Comparison of ENCODE assay signal across 13 cellular contexts in the genomic region with DNA sequence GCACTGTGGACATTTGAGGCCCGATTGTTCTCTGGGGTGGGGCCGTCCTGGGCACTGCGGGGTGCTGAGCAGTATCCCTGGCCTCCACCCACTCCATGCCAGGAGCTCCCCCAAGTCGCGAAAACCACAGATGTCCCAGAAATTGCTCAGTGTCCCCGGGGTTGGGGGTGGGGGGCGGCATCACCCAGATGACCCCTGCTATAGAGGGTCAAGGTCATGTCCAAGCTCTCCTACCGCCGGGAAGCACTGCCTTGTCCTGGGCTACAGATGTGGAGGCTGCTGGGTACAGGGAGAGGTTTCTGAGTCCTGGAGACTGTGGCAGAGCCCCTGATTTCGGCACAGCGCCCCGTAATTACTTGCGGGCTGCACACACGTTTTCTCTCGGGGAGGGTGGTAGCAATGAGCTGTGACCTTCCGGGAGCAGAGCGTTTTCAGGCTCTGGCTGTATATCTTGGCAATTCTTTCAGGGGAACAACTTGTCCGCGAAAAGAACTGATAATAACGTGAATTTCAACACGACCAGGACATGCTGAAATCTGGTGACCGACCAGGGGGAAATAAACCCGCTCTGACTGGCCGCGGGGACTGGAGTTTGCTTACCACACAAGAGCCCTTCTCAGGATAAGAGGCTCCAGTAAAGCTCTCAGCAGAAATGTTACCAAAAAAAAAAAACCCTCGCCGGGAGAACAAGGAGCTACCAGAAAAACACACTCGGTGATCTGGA.
DNase-seq lines count a peak whose midpoint lies in the region; ATAC-seq, FAIRE-seq and TF ChIP-seq lines count a peak whose summit lies in the region.
"Had no signal": no experiment of that assay in that cellular context is flagged by ENCODE, and none has a peak within 500 bp of the region (broad histone marks: within the 10 kb centered on the region; RNA-seq: fewer than 3 reads in every experiment).

No MANE protein-coding gene starts in this region.

- no peak for TF ChIP-seq RAD21 in HepG2 (CRISPR knock-in tag; IDR thresholded peaks at IDR 0.05)

- H3K36me3 ChIP-seq in HepG2 (replicated peaks in 1 of 2; ENCODE audit: control insufficient read depth in 1 of 2, insufficient read depth in 2 of 2, low read length in 2 of 2) (no peaks in the 10 kb centered on the region), thymus (ENCODE audit: control insufficient read depth, insufficient read depth) (no peaks in the 10 kb centered on the region)
- H3K36me3 ChIP-seq: gastrocnemius medialis had no signal

- H3K4me1 ChIP-seq in HepG2 (ENCODE audit: insufficient read depth, low read length) (peaks cover 75% of the 10 kb centered on the region), thymus (ENCODE audit: control insufficient read depth, insufficient read depth, low read length) (no peaks in the 10 kb centered on the region)
- H3K4me1 ChIP-seq: gastrocnemius medialis had no signal

- ATAC-seq in HepG2: no peak
- no peak for ATAC-seq in HG02840 (IDR thresholded peaks at IDR 0.05; ENCODE audit: low FRiP score, unreplicated experiment)
- ATAC-seq: activated CD4-positive, CD25-positive, alpha-beta regulatory T cell treated with anti-CD3 and anti-CD28 coated beads, Interleukin-2, amount 50 U/mL, for 24 hours; gastrocnemius medialis had no signal

- H3K4me2 ChIP-seq in HepG2 (ENCODE audit: low read depth, low read length): peak overlapping the region; percentile 62

- in situ Hi-C loops in HepG2 (cut with HindIII; ENCODE audit: extremely low pct_ligation_motif_present, low pct_unique_long_range_greater_than_20kb): no loop called here

- H3K9me3 ChIP-seq in HepG2 (ENCODE audit: low read length) (peaks cover 11% of the 10 kb centered on the region), thymus (ENCODE audit: control insufficient read depth) (no peaks in the 10 kb centered on the region)

- no peak for TF ChIP-seq EP300 in HepG2 (IDR thresholded peaks at IDR 0.05; ENCODE audit: low read depth in 2 of 2, low read length in 2 of 2)
- TF ChIP-seq EP300 in HepG2 (CRISPR knock-in tag; IDR thresholded peaks at IDR 0.05; ENCODE audit: borderline replicate concordance): no peak

- TF ChIP-seq CTCF in HepG2 (CRISPR knock-in tag; IDR thresholded peaks at IDR 0.05): no peak

- intact Hi-C loops in HepG2 (cut with micrococcal nuclease; ENCODE audit: unreplicated experiment): no loop called here

- H3K9ac ChIP-seq in HepG2 (ENCODE audit: insufficient read depth, low read depth, low read length): peak overlapping the region; percentile 21; the same call in 1 of the 2 replicates

- 0 out of 2 replicates have a peak, but pooled peaks cover 2% of the 10 kb centered on the region for H4K20me1 ChIP-seq in HepG2 (ENCODE audit: insufficient read depth, low read length)

- CTCF ChIA-PET in HepG2 (lab: Yijun Ruan, JAX; ENCODE audit: low intra/inter-chr PET ratio, low total read pairs): no interaction called here

- BruUV-seq in HepG2 (replicated peaks; lab: Mats Ljungman, UMichigan): no TSS peak

- TF ChIP-seq POLR2A in HepG2 (IDR thresholded peaks at IDR 0.05; ENCODE audit: insufficient read depth in 1 of 2, low read depth in 2 of 2, low read length in 2 of 2): no peak

- no peak overlapping the region for H2AFZ ChIP-seq in HepG2 (ENCODE audit: low read length)

- no peaks in the 10 kb centered on the region; a peak in 1 of 5 replicates for H3K27me3 ChIP-seq in HepG2 (ENCODE audit: control insufficient read depth in 1 of 2, insufficient read depth in 2 of 2, low read length in 2 of 2)
- H3K27me3 ChIP-seq in thymus (ENCODE audit: control insufficient read depth, insufficient read depth): no peaks in the 10 kb centered on the region

- 29% methylated on average over 16 of the region's 28 CpGs for WGBS in HepG2 (ENCODE audit: low lambda C conversion rate)
- WGBS in thymus: 92% methylated on average over 28 of the region's 28 CpGs

- POLR2A ChIA-PET in HepG2 (lab: Yijun Ruan, JAX): interaction anchor here (0.8 to 3.0 kb wide), 4 partner anchors 10 to 158 kb away, joined by 3 to 25 read pairs (median 4); partner anchors contain the start of gene GADD45B

- no peak for FAIRE-seq in HepG2 (lab: Jason Lieb, UNC)
- FAIRE-seq: A204.1 had no signal

- DNase-seq in NCI-H1417 (lab: John Stamatoyannopoulos, UW) (peak in 2 of 3 experiments; percentile 19 to 22), NCI-H1417 treated with DMSO at 0.1 percent for 48 hours (lab: John Stamatoyannopoulos, UW) (no peak), HepG2 (ENCODE audit: low spot score) (no peak), mesenteric fat pad (ENCODE audit: low spot score) (no peak), NCI-H1105 (lab: John Stamatoyannopoulos, UW) (no peak)
- DNase-seq: DMS153, gastrocnemius medialis, NCI-H2107 had no signal

- H3K79me2 ChIP-seq in HepG2 (ENCODE audit: insufficient read depth, low read length): no peaks in the 10 kb centered on the region

- H3K27ac ChIP-seq in cingulate gyrus (ENCODE audit: low read depth, low read length) (peak overlapping the region; percentile 67), HepG2 (ENCODE audit: extremely low read length, insufficient read depth, low read length) (no peak overlapping the region), thymus (ENCODE audit: low read depth) (peak overlapping the region; percentile 37)
- H3K27ac ChIP-seq: gastrocnemius medialis had no signal

- H3K4me3 ChIP-seq in HepG2 (replicated peaks in 1 of 3; ENCODE audit: insufficient read depth in 1 of 3, low read depth in 2 of 3, low read length in 3 of 3): peak overlapping the region in 1 of 3 experiments; percentile 18; a peak in 1 of 6 replicates
- no peak overlapping the region for H3K4me3 ChIP-seq in thymus (ENCODE audit: low read length)
- H3K4me3 ChIP-seq: gastrocnemius medialis had no signal

TF ChIP-seq in HepG2, 621 proteins besides CTCF, POLR2A, EP300 and RAD21 (continues in another document):
- 0 out of 2 replicates have a peak, but pooled peaks have one; percentile 17 for TF ChIP-seq NR2C2 (CRISPR knock-in tag; IDR thresholded peaks at IDR 0.05; ENCODE audit: borderline replicate concordance)
- no peak for TF ChIP-seq CHD2 (IDR thresholded peaks at IDR 0.05; ENCODE audit: low read depth, low read length)
- TF ChIP-seq, protein P1, sequence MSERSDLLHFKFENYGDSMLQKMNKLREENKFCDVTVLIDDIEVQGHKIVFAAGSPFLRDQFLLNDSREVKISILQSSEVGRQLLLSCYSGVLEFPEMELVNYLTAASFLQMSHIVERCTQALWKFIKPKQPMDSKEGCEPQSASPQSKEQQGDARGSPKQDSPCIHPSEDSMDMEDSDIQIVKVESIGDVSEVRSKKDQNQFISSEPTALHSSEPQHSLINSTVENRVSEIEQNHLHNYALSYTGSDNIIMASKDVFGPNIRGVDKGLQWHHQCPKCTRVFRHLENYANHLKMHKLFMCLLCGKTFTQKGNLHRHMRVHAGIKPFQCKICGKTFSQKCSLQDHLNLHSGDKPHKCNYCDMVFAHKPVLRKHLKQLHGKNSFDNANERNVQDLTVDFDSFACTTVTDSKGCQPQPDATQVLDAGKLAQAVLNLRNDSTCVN (CRISPR knock-in tag; IDR thresholded peaks at IDR 0.05; ENCODE audit: borderline replicate concordance): no peak
- no peak for TF ChIP-seq ZNF570 (CRISPR knock-in tag; IDR thresholded peaks at IDR 0.05; ENCODE audit: borderline replicate concordance)
- no peak for TF ChIP-seq BRCA1 (CRISPR knock-in tag; IDR thresholded peaks at IDR 0.05)
- peak; percentile 55 for TF ChIP-seq RARA (CRISPR knock-in tag; IDR thresholded peaks at IDR 0.05)
- TF ChIP-seq ZNF275 (CRISPR knock-in tag; IDR thresholded peaks at IDR 0.05; ENCODE audit: borderline replicate concordance): no peak
- TF ChIP-seq ZNF687 (CRISPR knock-in tag; IDR thresholded peaks at IDR 0.05): peak; percentile 20; the same call in 1 of the 2 replicates
- TF ChIP-seq ZNF775 (CRISPR knock-in tag; IDR thresholded peaks at IDR 0.05; ENCODE audit: borderline replicate concordance): no peak

Comparison
In these comparisons a context has a peak if more than half of its experiments do, and no peak if none do; other contexts are left out.
1. DNase-seq: peak in NCI-H1417 (2 of 3); none in NCI-H1417 treated with DMSO at 0.1 percent for 48 hours (single experiment), HepG2 (single experiment), mesenteric fat pad (single experiment) and NCI-H1105 (single experiment).